Comparison of ENCODE assay signal across 10 cellular contexts in genomic region chr20:1467355-1468116, GRCh38. TPM values are rescaled to one million over a fixed set of nuclear protein-coding genes. Genes with fewer than 3 reads are reported as not detected.
A peak's percentile ranks its signal among the peaks of the same experiment; 100 is the strongest.
DNase-seq lines count a peak whose midpoint lies in the region; TF ChIP-seq lines count a peak whose summit lies in the region.
"Had no signal": no experiment of that assay in that cellular context is flagged by ENCODE, and none has a peak within 500 bp of the region (broad histone marks: within the 10 kb centered on the region; RNA-seq: fewer than 3 reads in every experiment).

No MANE protein-coding gene starts in this region.

- H3K4me3 Mint-ChIP-seq in progenitor cell of endocrine pancreas (ENCODE audit: low read depth): peak overlapping the region; percentile 85
- H3K4me3 Mint-ChIP-seq in HFFc6: no peak overlapping the region; the same call in none of the 2 replicates

- H3K9me3 Mint-ChIP-seq in progenitor cell of endocrine pancreas (ENCODE audit: low read depth): peaks cover 5% of the 10 kb centered on the region
- H3K9me3 Mint-ChIP-seq in HFFc6: no peaks in the 10 kb centered on the region

- H3K4me2 ChIP-seq in SU-DHL-6 (ENCODE audit: low read depth, low read length, poor library complexity, severe bottlenecking): peak overlapping the region; percentile 23

- no peak for TF ChIP-seq CTCF in SU-DHL-6 (IDR thresholded peaks at IDR 0.05; ENCODE audit: insufficient read depth, low read length, poor library complexity, severe bottlenecking)
- TF ChIP-seq CTCF in progenitor cell of endocrine pancreas (IDR thresholded peaks at IDR 0.05; ENCODE audit: unreplicated experiment): no peak
- no peak for TF ChIP-seq CTCF in HFFc6 (IDR thresholded peaks at IDR 0.05)

- H3K27me3 ChIP-seq in SU-DHL-6 (ENCODE audit: low read length): no peaks in the 10 kb centered on the region

- H3K27me3 Mint-ChIP-seq in progenitor cell of endocrine pancreas (no peaks in the 10 kb centered on the region), HFFc6 (ENCODE audit: insufficient read depth) (peaks cover 12% of the 10 kb centered on the region)

- peak overlapping the region; percentile 84 for H2AFZ ChIP-seq in SU-DHL-6 (ENCODE audit: low read depth, low read length, severe bottlenecking)

- no peaks in the 10 kb centered on the region for H3K9me3 ChIP-seq in SU-DHL-6 (ENCODE audit: insufficient read depth, low read length)

- H3K27ac Mint-ChIP-seq in progenitor cell of endocrine pancreas (peak overlapping the region; percentile 96), HFFc6 (no peak overlapping the region)

- no peaks in the 10 kb centered on the region for H3K36me3 ChIP-seq in SU-DHL-6 (ENCODE audit: low read length)

- DNase-seq in NCI-H82 (lab: John Stamatoyannopoulos, UW) (peak; percentile 41), NCI-H82 treated with DMSO at 0.1 percent for 48 hours (lab: John Stamatoyannopoulos, UW; ENCODE audit: unreplicated experiment) (no peak), globus pallidus (ENCODE audit: low spot score) (peak; percentile 40), progenitor cell of endocrine pancreas (ENCODE audit: low spot score, unreplicated experiment) (no peak), T-helper 9 cell (no peak), HFFc6 (no peak)
- DNase-seq in stimulated activated CD4-positive, alpha-beta T cell treated with anti-CD3 and anti-CD28 coated beads, Interleukin-4, amount 100 ng/mL, for 4 hours: no peak

- no peaks in the 10 kb centered on the region for H3F3A ChIP-seq in SU-DHL-6 (ENCODE audit: insufficient read depth)

- H4K20me1 ChIP-seq in SU-DHL-6 (ENCODE audit: low read depth, low read length): no peaks in the 10 kb centered on the region

- H3K36me3 Mint-ChIP-seq in progenitor cell of endocrine pancreas (ENCODE audit: insufficient read depth): peaks cover 4% of the 10 kb centered on the region
- peaks cover 13% of the 10 kb centered on the region; the same call in 1 of the 2 replicates for H3K36me3 Mint-ChIP-seq in HFFc6 (ENCODE audit: low read depth)

- H3K27ac ChIP-seq in SU-DHL-6 (ENCODE audit: low read depth, low read length): no peak overlapping the region

- H3K9me2 ChIP-seq in SU-DHL-6 (replicated peaks; ENCODE audit: insufficient read depth, low read length): no peaks in the 10 kb centered on the region

- H3K4me3 ChIP-seq in SU-DHL-6 (ENCODE audit: insufficient read depth, low read length, poor library complexity, severe bottlenecking): peak overlapping the region; percentile 29

- H3K4me1 Mint-ChIP-seq in progenitor cell of endocrine pancreas (ENCODE audit: low read depth): peaks cover 37% of the 10 kb centered on the region
- peaks cover 67% of the 10 kb centered on the region for H3K4me1 Mint-ChIP-seq in HFFc6 (ENCODE audit: low read depth)

- H3K79me2 ChIP-seq in SU-DHL-6 (ENCODE audit: insufficient read depth, low read length): peaks cover 35% of the 10 kb centered on the region

- H3K9ac ChIP-seq in SU-DHL-6 (ENCODE audit: low read length): no peak overlapping the region

RNA-seq across cellular contexts. Expression of gene NSFL1C, which starts 0.9 kb away (rescaled TPM):
- total RNA-seq in progenitor cell of endocrine pancreas: 88.6 and 88.7 TPM in 2 replicates
- total RNA-seq in HFFc6 (2021; fragmentation: NEBNext Ultra II Directional; extraction: Animal tissue kit (Norgen Biotek cat#: 25700)): 100 to 1,000 TPM in 3 of 6 experiments, 10 to 100 TPM in 3; 85.4 to 125 (median 103) TPM

RNA-seq across cellular contexts. Expression of gene SIRPB2, which starts 23.7 kb away (rescaled TPM):
- total RNA-seq in progenitor cell of endocrine pancreas: not detected in 2 replicates
- total RNA-seq in HFFc6 (2021; fragmentation: NEBNext Ultra II Directional; extraction: Animal tissue kit (Norgen Biotek cat#: 25700)): not detected
- total RNA-seq: kidney epithelial cell; T-helper 1 cell treated with Interleukin-12 subunit alpha and Interleukin-12 subunit beta and Interleukin-4 antibody, amounts not matched to agents 30 ng/mL and 1 ng/mL, for 36 hours had no signal

Comparison
In these comparisons a context has a peak if more than half of its experiments do, and no peak if none do; other contexts are left out.
1. DNase-seq: peak in NCI-H82 (single experiment) and globus pallidus (single experiment); none in NCI-H82 treated with DMSO at 0.1 percent for 48 hours (single experiment), progenitor cell of endocrine pancreas (single experiment), T-helper 9 cell (single experiment), stimulated activated CD4-positive, alpha-beta T cell treated with anti-CD3 and anti-CD28 coated beads, Interleukin-4, amount 100 ng/mL, for 4 hours (0 of 2) and HFFc6 (single experiment).